23 cellular contexts compared by ENCODE assay signal in the genomic region with DNA sequence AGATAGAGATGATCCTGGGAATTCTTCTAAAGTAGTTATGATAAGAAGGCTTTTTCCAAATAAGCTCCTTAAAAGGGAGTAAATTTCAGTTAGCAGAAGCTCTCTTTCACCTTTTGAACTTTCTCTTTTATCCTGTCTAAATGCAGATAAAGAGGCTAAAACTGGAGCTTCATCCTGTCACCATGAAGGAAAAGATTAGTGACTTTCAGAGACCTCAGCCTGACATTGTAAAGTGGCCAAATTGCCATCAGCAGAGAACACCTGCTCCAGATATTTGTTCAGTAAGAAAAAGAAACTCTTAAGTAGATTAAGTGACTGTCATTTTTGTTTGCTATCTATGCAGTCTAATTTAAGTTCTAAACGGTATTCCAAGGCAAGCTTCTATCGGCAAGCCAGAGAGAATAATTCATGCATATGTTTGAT. TPM values are rescaled to one million over a fixed set of nuclear protein-coding genes. Genes with fewer than 3 reads are reported as not detected.
DNase-seq lines count a peak whose midpoint lies in the region; ATAC-seq, FAIRE-seq and TF ChIP-seq lines count a peak whose summit lies in the region.
"Had no signal": no experiment of that assay in that cellular context is flagged by ENCODE, and none has a peak within 500 bp of the region (broad histone marks: within the 10 kb centered on the region; RNA-seq: fewer than 3 reads in every experiment).

No MANE protein-coding gene starts in this region.

- no peaks in the 10 kb centered on the region for H3K36me3 Mint-ChIP-seq in osteocyte (ENCODE audit: unreplicated experiment)

- TF ChIP-seq CTCF in WERI-Rb-1 (IDR thresholded peaks at IDR 0.05; ENCODE audit: low read depth, low read length) (no peak), osteocyte (IDR thresholded peaks at IDR 0.05) (no peak)

- no peak overlapping the region for H3K4me3 ChIP-seq in WERI-Rb-1 (ENCODE audit: low read depth, low read length)
- H3K4me3 ChIP-seq: heart right ventricle, lung, vagina had no signal

- no peaks in the 10 kb centered on the region for H3K9me3 ChIP-seq in WERI-Rb-1 (ENCODE audit: severe bottlenecking)
- H3K9me3 ChIP-seq: heart right ventricle, vagina had no signal

- H3K27me3 Mint-ChIP-seq in osteocyte (ENCODE audit: unreplicated experiment) = peaks cover 25% of the 10 kb centered on the region

- H3K9me3 Mint-ChIP-seq in osteocyte (ENCODE audit: unreplicated experiment) = no peaks in the 10 kb centered on the region
- H3K9me3 Mint-ChIP-seq: activated T-helper 2 cell treated with anti-CD3 and anti-CD28 coated beads, Interferon-gamma antibody, Interleukin-2, Interleukin-4, amounts not matched to agents 10 μg/mL and 5 μg/mL and 100 μg/mL, durations not matched to agents 14 hours and 24 hours and 36 hours had no signal

- H3K27ac ChIP-seq in WERI-Rb-1 = no peak overlapping the region
- H3K27ac ChIP-seq: brain microvascular endothelial cell, C4-2B, heart right ventricle, vagina had no signal

- no peak for FAIRE-seq in HTR-8/SVneo (lab: Jason Lieb, UNC)
- FAIRE-seq: GM12891 had no signal

- no peak overlapping the region for H3K4me3 Mint-ChIP-seq in osteocyte (ENCODE audit: unreplicated experiment)

- peaks cover 3% of the 10 kb centered on the region for H3K27me3 ChIP-seq in WERI-Rb-1 (ENCODE audit: insufficient read depth, low read depth, severe bottlenecking)
- H3K27me3 ChIP-seq: brain microvascular endothelial cell, vagina had no signal

- no peak for ATAC-seq in activated CD4-positive, CD25-positive, alpha-beta regulatory T cell treated with anti-CD3 and anti-CD28 coated beads, Interleukin-2, amount 50 U/mL, for 24 hours
- ATAC-seq in HG03196 (IDR thresholded peaks at IDR 0.05; ENCODE audit: unreplicated experiment) = no peak
- ATAC-seq: heart right ventricle had no signal

- no peaks in the 10 kb centered on the region for H3K4me1 Mint-ChIP-seq in osteocyte (ENCODE audit: unreplicated experiment)

- no peak overlapping the region for H3K27ac Mint-ChIP-seq in osteocyte (ENCODE audit: unreplicated experiment)
- H3K27ac Mint-ChIP-seq: activated T-helper 2 cell treated with anti-CD3 and anti-CD28 coated beads, Interferon-gamma antibody, Interleukin-2, Interleukin-4, amounts not matched to agents 10 μg/mL and 5 μg/mL and 100 μg/mL, durations not matched to agents 14 hours and 24 hours and 36 hours had no signal

- H3K36me3 ChIP-seq in WERI-Rb-1 = no peaks in the 10 kb centered on the region
- H3K36me3 ChIP-seq: brain microvascular endothelial cell, heart right ventricle, vagina had no signal

- DNase-seq in DMS53 (lab: John Stamatoyannopoulos, UW) (peak; percentile 50), NCI-H146 treated with DMSO at 0.1 percent for 48 hours (lab: John Stamatoyannopoulos, UW; ENCODE audit: unreplicated experiment) (peak; percentile 62), NCI-H524 treated with DMSO at 0.1 percent for 48 hours (lab: John Stamatoyannopoulos, UW) (peak; percentile 59), WERI-Rb-1 (peak; percentile 46), osteocyte (ENCODE audit: extremely low spot score, unreplicated experiment) (no peak), HTR-8/SVneo (ENCODE audit: insufficient read length, low spot score) (no peak)
- DNase-seq: activated CD4-positive, alpha-beta T cell treated with anti-CD3 and anti-CD28 coated beads for 48 hours; brain microvascular endothelial cell; cortex of kidney; HCEC 1CT; heart right ventricle; IMR-90; MM.1S; occipital lobe; stimulated activated CD8-positive, alpha-beta memory T cell treated with anti-CD3 and anti-CD28 coated beads, Interleukin-4, amount 100 ng/mL, for 48 hours; T1000 had no signal

RNA-seq across cellular contexts. Expression of gene VWDE, which starts 18.3 kb away (rescaled TPM):
- not detected in 2 replicates for total RNA-seq in osteocyte

Comparison
In these comparisons a context has a peak if more than half of its experiments do, and no peak if none do; other contexts are left out.
1. DNase-seq: peak in DMS53 (single experiment), NCI-H146 treated with DMSO at 0.1 percent for 48 hours (single experiment), NCI-H524 treated with DMSO at 0.1 percent for 48 hours (single experiment) and WERI-Rb-1 (single experiment); none in osteocyte (single experiment) and HTR-8/SVneo (single experiment).